Comparison of ENCODE assay signal across 11 cellular contexts in genomic region chr11:7251487-7251835, GRCh38. TPM values are rescaled to one million over a fixed set of nuclear protein-coding genes. Genes with fewer than 3 reads are reported as not detected.
DNase-seq lines count a peak whose midpoint lies in the region; ATAC-seq and TF ChIP-seq lines count a peak whose summit lies in the region.
"Had no signal": no experiment of that assay in that cellular context is flagged by ENCODE, and none has a peak within 500 bp of the region (broad histone marks: within the 10 kb centered on the region; RNA-seq: fewer than 3 reads in every experiment).

No MANE protein-coding gene starts in this region.

- intact Hi-C loops in right cardiac atrium (cut with DNase I), result no loop called here

- H3K4me1 ChIP-seq in right cardiac atrium (ENCODE audit: control insufficient read depth, insufficient read depth, low read length), result no peaks in the 10 kb centered on the region
- peaks cover 13 to 14% of the 10 kb centered on the region in 2 experiments for H3K4me1 ChIP-seq in trophoblast cell (ENCODE audit: control insufficient read depth in 1 of 2, insufficient read depth in 2 of 2, low read length in 2 of 2)

- DNase-seq in AG04450 (ENCODE audit: low read depth, low spot score) (no peak), WTC11 (ENCODE audit: low spot score) (no peak), right cardiac atrium (no peak), trophoblast cell (no peak), MV-4-11 (lab: John Stamatoyannopoulos, UW) (no peak), NCI-H774 (lab: John Stamatoyannopoulos, UW) (no peak), NK-92 (lab: John Stamatoyannopoulos, UW; ENCODE audit: unreplicated experiment) (no peak)
- DNase-seq: CD8-positive, alpha-beta memory T cell had no signal

- H3K14ac ChIP-seq in trophoblast cell (ENCODE audit: low read length), result no peak overlapping the region

- H2AK5ac ChIP-seq in trophoblast cell (ENCODE audit: low read length), result no peak overlapping the region

- TF ChIP-seq CTCF in AG04450 (IDR thresholded peaks at IDR 0.05; ENCODE audit: low read depth, low read length), result no peak
- no peak for TF ChIP-seq CTCF in WTC11 (IDR thresholded peaks at IDR 0.05)

- peak overlapping the region; percentile 99 for H3K4me2 ChIP-seq in trophoblast cell (ENCODE audit: low read length)

- H3K4me1 Mint-ChIP-seq in WTC11, result peaks cover 15% of the 10 kb centered on the region

- no peak overlapping the region for H3K18ac ChIP-seq in trophoblast cell (ENCODE audit: low read length)

- H3K27me3 ChIP-seq in AG04450 (ENCODE audit: control insufficient read depth, insufficient read depth, low read length) (peaks cover 24% of the 10 kb centered on the region), right cardiac atrium (ENCODE audit: control insufficient read depth, insufficient read depth) (no peaks in the 10 kb centered on the region), trophoblast cell (ENCODE audit: insufficient read depth, low read length) (peaks cover 23% of the 10 kb centered on the region)

- no peak overlapping the region for H2BK5ac ChIP-seq in trophoblast cell (ENCODE audit: low read depth, low read length, poor library complexity)

- WGBS in right cardiac atrium, result 5% methylated on average over 28 of the region's 28 CpGs
- no CpG with 5 or more reads among the region's 28 CpGs for WGBS in trophoblast cell (ENCODE audit: extremely low coverage, insufficient coverage, insufficient read length)

- H3K36me3 Mint-ChIP-seq in WTC11, result no peaks in the 10 kb centered on the region

- H3K23ac ChIP-seq in trophoblast cell (ENCODE audit: low read length), result no peak overlapping the region

- no peak overlapping the region for H3K9ac ChIP-seq in trophoblast cell (ENCODE audit: low read length)

- peaks cover 75% of the 10 kb centered on the region for H3K27me3 Mint-ChIP-seq in WTC11 (ENCODE audit: low read depth)

- POLR2A ChIA-PET in AG04450 (lab: Yijun Ruan, JAX), result no interaction called here
- POLR2A ChIA-PET in WTC11 (lab: Charles Lee), result interaction anchor here (0.8 to 1.1 kb wide), 2 partner anchors 231 to 262 kb away, joined by 3 read pairs; partner anchors contain the start of genes NLRP14, PPFIBP2 and ZNF214

- H3K4me3 Mint-ChIP-seq in WTC11, result peak overlapping the region; percentile 86
- H3K4me3 Mint-ChIP-seq: CD8-positive, alpha-beta memory T cell had no signal

- H2AFZ ChIP-seq in trophoblast cell (ENCODE audit: insufficient read depth, low read length, poor library complexity), result no peak overlapping the region

- H3K27ac Mint-ChIP-seq in WTC11, result no peak overlapping the region
- H3K27ac Mint-ChIP-seq: activated naive CD4-positive, alpha-beta T cell treated with anti-CD3 and anti-CD28 coated beads, Interleukin-2, amount 50 U/mL, for 72 hours; CD8-positive, alpha-beta memory T cell had no signal

- no peak overlapping the region for H4K91ac ChIP-seq in trophoblast cell (ENCODE audit: low read depth, low read length)

- H3K4me3 ChIP-seq in AG04450 (ENCODE audit: low read depth, low read length) (peak overlapping the region; percentile 42; the same call in 1 of the 2 replicates), right cardiac atrium (ENCODE audit: low read length) (peak overlapping the region; percentile 30), trophoblast cell (ENCODE audit: low read depth, low read length) (peak overlapping the region; percentile 65)

- CTCF ChIA-PET in AG04450 (lab: Charles Lee) (no interaction called here), WTC11 (lab: Charles Lee) (interaction anchor here (1.0 to 2.9 kb wide), 5 partner anchors 12 to 322 kb away, joined by 3 to 15 read pairs (median 4); no protein-coding TSS in a partner anchor)

- no peak overlapping the region for H4K12ac ChIP-seq in trophoblast cell (ENCODE audit: low read depth, low read length)

- H3K4ac ChIP-seq in trophoblast cell (ENCODE audit: low read depth, low read length), result no peak overlapping the region

- H3K9me3 ChIP-seq in AG04450 (ENCODE audit: control insufficient read depth, insufficient read depth, low read length) (no peaks in the 10 kb centered on the region), right cardiac atrium (ENCODE audit: control insufficient read depth, low read length) (no peaks in the 10 kb centered on the region), trophoblast cell (ENCODE audit: insufficient read depth, low read depth, low read length) (no peaks in the 10 kb centered on the region)

- H3K27ac ChIP-seq in AG04450 (ENCODE audit: low read depth, low read length), result no peak overlapping the region
- no peak overlapping the region for H3K27ac ChIP-seq in right cardiac atrium (ENCODE audit: low read length)
- no peak overlapping the region for H3K27ac ChIP-seq in trophoblast cell (ENCODE audit: low read depth, low read length)

- peaks cover 5% of the 10 kb centered on the region for H3K9me3 Mint-ChIP-seq in WTC11
- H3K9me3 Mint-ChIP-seq: activated naive CD4-positive, alpha-beta T cell treated with anti-CD3 and anti-CD28 coated beads, Interleukin-2, amount 50 U/mL, for 72 hours had no signal

- no peaks in the 10 kb centered on the region for H3K79me1 ChIP-seq in trophoblast cell (ENCODE audit: low read length)

- H2BK12ac ChIP-seq in trophoblast cell (ENCODE audit: low read length), result no peak overlapping the region

- no peaks in the 10 kb centered on the region for H3K36me3 ChIP-seq in trophoblast cell (ENCODE audit: control insufficient read depth in 1 of 2, insufficient read depth in 2 of 2, low read length in 2 of 2)

- no peaks in the 10 kb centered on the region for H3K79me2 ChIP-seq in trophoblast cell (ENCODE audit: control insufficient read depth, insufficient read depth, low read length, poor library complexity)

- peak; percentile 91; the same call in 1 of the 2 replicates for ATAC-seq in WTC11
- ATAC-seq in right cardiac atrium, result no peak
- no peak for ATAC-seq in HG03565 (IDR thresholded peaks at IDR 0.05; ENCODE audit: unreplicated experiment)

- no peak overlapping the region for H2BK120ac ChIP-seq in trophoblast cell (ENCODE audit: insufficient read depth, low read length, poor library complexity)

- no peak overlapping the region for H4K8ac ChIP-seq in trophoblast cell (ENCODE audit: low read depth, low read length)

TF ChIP-seq in WTC11, 78 proteins besides CTCF, POLR2A, EP300 and RAD21:
- TF ChIP-seq FOXP1 (CRISPR knock-in tag; IDR thresholded peaks at IDR 0.05; ENCODE audit: borderline replicate concordance) (no peak), SMAD4 (CRISPR knock-in tag; IDR thresholded peaks at IDR 0.05) (no peak), ZNF671 (CRISPR knock-in tag; IDR thresholded peaks at IDR 0.05) (no peak), ZNF317 (CRISPR knock-in tag; IDR thresholded peaks at IDR 0.05; ENCODE audit: borderline replicate concordance, low read depth) (no peak), TP53 (CRISPR knock-in tag; IDR thresholded peaks at IDR 0.05) (peak; percentile 72), RELA (CRISPR knock-in tag; IDR thresholded peaks at IDR 0.05; ENCODE audit: borderline replicate concordance) (no peak), ZNF121 (CRISPR knock-in tag; IDR thresholded peaks at IDR 0.05) (no peak), IRF2 (CRISPR knock-in tag; IDR thresholded peaks at IDR 0.05; ENCODE audit: borderline replicate concordance, low read depth) (no peak), IRF1 (CRISPR knock-in tag; IDR thresholded peaks at IDR 0.05) (no peak), CBFB (CRISPR knock-in tag; IDR thresholded peaks at IDR 0.05; ENCODE audit: low read depth) (no peak), NFATC4 (CRISPR knock-in tag; IDR thresholded peaks at IDR 0.05) (no peak), JUN (CRISPR knock-in tag; IDR thresholded peaks at IDR 0.05) (peak; percentile 35; the same call in 1 of the 2 replicates)
- TF ChIP-seq, protein P1, sequence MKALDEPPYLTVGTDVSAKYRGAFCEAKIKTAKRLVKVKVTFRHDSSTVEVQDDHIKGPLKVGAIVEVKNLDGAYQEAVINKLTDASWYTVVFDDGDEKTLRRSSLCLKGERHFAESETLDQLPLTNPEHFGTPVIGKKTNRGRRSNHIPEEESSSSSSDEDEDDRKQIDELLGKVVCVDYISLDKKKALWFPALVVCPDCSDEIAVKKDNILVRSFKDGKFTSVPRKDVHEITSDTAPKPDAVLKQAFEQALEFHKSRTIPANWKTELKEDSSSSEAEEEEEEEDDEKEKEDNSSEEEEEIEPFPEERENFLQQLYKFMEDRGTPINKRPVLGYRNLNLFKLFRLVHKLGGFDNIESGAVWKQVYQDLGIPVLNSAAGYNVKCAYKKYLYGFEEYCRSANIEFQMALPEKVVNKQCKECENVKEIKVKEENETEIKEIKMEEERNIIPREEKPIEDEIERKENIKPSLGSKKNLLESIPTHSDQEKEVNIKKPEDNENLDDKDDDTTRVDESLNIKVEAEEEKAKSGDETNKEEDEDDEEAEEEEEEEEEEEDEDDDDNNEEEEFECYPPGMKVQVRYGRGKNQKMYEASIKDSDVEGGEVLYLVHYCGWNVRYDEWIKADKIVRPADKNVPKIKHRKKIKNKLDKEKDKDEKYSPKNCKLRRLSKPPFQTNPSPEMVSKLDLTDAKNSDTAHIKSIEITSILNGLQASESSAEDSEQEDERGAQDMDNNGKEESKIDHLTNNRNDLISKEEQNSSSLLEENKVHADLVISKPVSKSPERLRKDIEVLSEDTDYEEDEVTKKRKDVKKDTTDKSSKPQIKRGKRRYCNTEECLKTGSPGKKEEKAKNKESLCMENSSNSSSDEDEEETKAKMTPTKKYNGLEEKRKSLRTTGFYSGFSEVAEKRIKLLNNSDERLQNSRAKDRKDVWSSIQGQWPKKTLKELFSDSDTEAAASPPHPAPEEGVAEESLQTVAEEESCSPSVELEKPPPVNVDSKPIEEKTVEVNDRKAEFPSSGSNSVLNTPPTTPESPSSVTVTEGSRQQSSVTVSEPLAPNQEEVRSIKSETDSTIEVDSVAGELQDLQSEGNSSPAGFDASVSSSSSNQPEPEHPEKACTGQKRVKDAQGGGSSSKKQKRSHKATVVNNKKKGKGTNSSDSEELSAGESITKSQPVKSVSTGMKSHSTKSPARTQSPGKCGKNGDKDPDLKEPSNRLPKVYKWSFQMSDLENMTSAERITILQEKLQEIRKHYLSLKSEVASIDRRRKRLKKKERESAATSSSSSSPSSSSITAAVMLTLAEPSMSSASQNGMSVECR (CRISPR knock-in tag; IDR thresholded peaks at IDR 0.05; ENCODE audit: borderline replicate concordance), result no peak

RNA-seq across cellular contexts. Expression of gene SYT9, which starts 0.2 kb away (rescaled TPM):
- polyA plus RNA-seq in AG04450 (2011; rRNA removed) (not detected in 2 replicates), right cardiac atrium (0.07 TPM)
- polyA minus RNA-seq in AG04450 (2011; rRNA and poly(A)+ RNA removed), result not detected in 2 replicates
- total RNA-seq in WTC11 (2021) (1.3 to 1.7 TPM (median 1.7 TPM) in 3 replicates), right cardiac atrium (under 1 TPM in 3 of 4 donors, not detected in 1; 0.06 to 0.11 (median 0.08) TPM)
- 0.06 and 0.10 TPM in 2 replicates for polyA plus RNA-seq in trophoblast cell (2013)
- total RNA-seq: CD8-positive, alpha-beta memory T cell; H4 had no signal
- polyA plus RNA-seq: CD8-positive, alpha-beta memory T cell had no signal
